ENCODE assay signal across 13 cellular contexts in genomic region chr2:184599875-184600227, GRCh38. TPM values are rescaled to one million over a fixed set of nuclear protein-coding genes. Genes with fewer than 3 reads are reported as not detected.
A peak's percentile ranks its signal among the peaks of the same experiment; 100 is the strongest.
DNase-seq lines count a peak whose midpoint lies in the region; ATAC-seq, FAIRE-seq and TF ChIP-seq lines count a peak whose summit lies in the region.
"Had no signal": no experiment of that assay in that cellular context is flagged by ENCODE, and none has a peak within 500 bp of the region (broad histone marks: within the 10 kb centered on the region; RNA-seq: fewer than 3 reads in every experiment).

No MANE protein-coding gene starts in this region.

- H3K9me3 ChIP-seq in K562 (replicated peaks; ENCODE audit: control insufficient read depth, insufficient read depth, low read depth, low read length): no peaks in the 10 kb centered on the region

- TF ChIP-seq POLR2A in NB4 (IDR thresholded peaks at IDR 0.05; ENCODE audit: extremely low read depth, insufficient read length) (no peak), K562 (conservative IDR thresholded peaks at IDR 0.05) (no peak)

- H3K9me1 ChIP-seq in K562 (ENCODE audit: control insufficient read depth, insufficient read depth, low read length): no peaks in the 10 kb centered on the region

- peak overlapping the region in 1 of 2 experiments; percentile 45; a peak in 1 of 4 replicates for H3K9ac ChIP-seq in K562 (ENCODE audit: insufficient read depth in 1 of 2, low read depth in 2 of 2, low read length in 2 of 2)

- in situ Hi-C loops in K562 (cut with MboI): no loop called here

- peaks cover 22 to 31% of the 10 kb centered on the region in 2 donors for H3K27me3 Mint-ChIP-seq in natural killer cell treated with Interleukin-12 subunit alpha and Interleukin-12 subunit beta and Interleukin-15 and Interleukin-18, amount 100 ng/mL, for 72 hours
- peaks cover 35% of the 10 kb centered on the region for H3K27me3 Mint-ChIP-seq in activated CD8-positive, alpha-beta T cell treated with anti-CD3 and anti-CD28 coated beads for 36 hours

- H2AFZ ChIP-seq in K562 (ENCODE audit: low read depth, low read length): no peak overlapping the region

- H3K36me3 Mint-ChIP-seq in natural killer cell treated with Interleukin-12 subunit alpha and Interleukin-12 subunit beta and Interleukin-15 and Interleukin-18, amount 100 ng/mL, for 72 hours: peaks cover 8% of the 10 kb centered on the region
- H3K36me3 Mint-ChIP-seq in activated naive CD4-positive, alpha-beta T cell treated with anti-CD3 and anti-CD28 coated beads, Interleukin-2, amount 50 U/mL, for 72 hours: peaks cover 8 to 15% of the 10 kb centered on the region in 2 donors
- H3K36me3 Mint-ChIP-seq in activated CD8-positive, alpha-beta T cell treated with anti-CD3 and anti-CD28 coated beads for 36 hours (ENCODE audit: low read depth): no peaks in the 10 kb centered on the region
- H3K36me3 Mint-ChIP-seq: CD4-positive, CD25-positive, alpha-beta regulatory T cell had no signal

- H3K4me3 Mint-ChIP-seq in natural killer cell treated with Interleukin-12 subunit alpha and Interleukin-12 subunit beta and Interleukin-15 and Interleukin-18, amount 100 ng/mL, for 72 hours: peak overlapping the region; percentile 63
- no peak overlapping the region for H3K4me3 Mint-ChIP-seq in activated CD8-positive, alpha-beta T cell treated with anti-CD3 and anti-CD28 coated beads for 36 hours

- peaks cover 0 to 8% of the 10 kb centered on the region in 2 experiments; a peak in 1 of 5 replicates for H3K4me1 ChIP-seq in K562 (replicated peaks in 1 of 2; ENCODE audit: control insufficient read depth in 2 of 2, insufficient read depth in 2 of 2, low read length in 2 of 2)

- intact Hi-C loops in K562 (cut with micrococcal nuclease): loop anchor here (10.0 kb wide), 1 partner anchor 395 kb away; no protein-coding TSS in a partner anchor
- intact Hi-C loops in activated CD8-positive, alpha-beta T cell treated with anti-CD3 and anti-CD28 coated beads for 36 hours (cut with micrococcal nuclease): no loop called here

- no peaks in the 10 kb centered on the region for H3K36me3 ChIP-seq in K562 (ENCODE audit: control insufficient read depth, insufficient read depth, low read length)

- no peak for TF ChIP-seq RAD21 in K562 (CRISPR knock-in tag; conservative IDR thresholded peaks at IDR 0.05 in 1 of 2, IDR thresholded peaks at IDR 0.05 in 1 of 2)

- no peaks in the 10 kb centered on the region for H3K27me3 ChIP-seq in K562 (ENCODE audit: control insufficient read depth in 2 of 2, insufficient read depth in 2 of 2, low read length in 2 of 2)

- CTCF ChIA-PET in K562 (lab: Yijun Ruan, JAX; ENCODE audit: low intra/inter-chr PET ratio): interaction anchor here (0.7 kb wide), 1 partner anchor 1950 kb away, joined by 3 read pairs; no protein-coding TSS in a partner anchor
- CTCF ChIA-PET in activated CD8-positive, alpha-beta T cell treated with anti-CD3 and anti-CD28 coated beads for 36 hours (lab: Charles Lee): no interaction called here

- ATAC-seq in K562 (peak; percentile 61), HG02840 (IDR thresholded peaks at IDR 0.05; ENCODE audit: low FRiP score, unreplicated experiment) (no peak), HG02610 (IDR thresholded peaks at IDR 0.05; ENCODE audit: unreplicated experiment) (no peak)
- ATAC-seq in natural killer cell treated with Interleukin-12 subunit alpha and Interleukin-12 subunit beta and Interleukin-15 and Interleukin-18, amount 100 ng/mL, for 72 hours: no peak
- no peak for ATAC-seq in activated naive CD4-positive, alpha-beta T cell treated with anti-CD3 and anti-CD28 coated beads, Interleukin-2, amount 50 U/mL, for 72 hours
- no peak for ATAC-seq in activated CD8-positive, alpha-beta T cell treated with anti-CD3 and anti-CD28 coated beads for 36 hours
- ATAC-seq: activated naive CD8-positive, alpha-beta T cell treated with anti-CD3 and anti-CD28 coated beads, Interleukin-2, amount 50 U/mL, for 24 hours had no signal

- DNase-seq in ELR (ENCODE audit: low read depth) (peak; percentile 68), NB4 (ENCODE audit: low read depth) (peak; percentile 76), K562 (ENCODE audit: extremely low read depth in 1 of 4, low spot score in 3 of 4) (no peak)
- no peak for DNase-seq in natural killer cell treated with Interleukin-12 subunit alpha and Interleukin-12 subunit beta and Interleukin-15 and Interleukin-18, amount 100 ng/mL, for 72 hours (ENCODE audit: low spot score)
- DNase-seq in activated naive CD4-positive, alpha-beta T cell treated with anti-CD3 and anti-CD28 coated beads, Interleukin-2, amount 50 U/mL, for 72 hours (ENCODE audit: low spot score in 2 of 2): no peak
- DNase-seq in activated CD8-positive, alpha-beta T cell treated with anti-CD3 and anti-CD28 coated beads for 36 hours: no peak
- DNase-seq: activated naive CD8-positive, alpha-beta T cell treated with anti-CD3 and anti-CD28 coated beads, Interleukin-2, amount 50 U/mL, for 24 hours; CD4-positive, CD25-positive, alpha-beta regulatory T cell; NCI-H1092 had no signal

- POLR2A ChIA-PET in K562 (lab: Yijun Ruan, JAX): no interaction called here
- POLR2A ChIA-PET in activated CD8-positive, alpha-beta T cell treated with anti-CD3 and anti-CD28 coated beads for 36 hours (lab: Charles Lee): no interaction called here

- no peaks in the 10 kb centered on the region for H4K20me1 ChIP-seq in K562 (replicated peaks; ENCODE audit: control insufficient read depth, insufficient read depth, low read length)

- TF ChIP-seq EP300 in K562 (IDR thresholded peaks at IDR 0.05; ENCODE audit: low read length): no peak

- WGBS in K562 (ENCODE audit: insufficient coverage, low coverage, missing lambda C conversion rate): 2% methylated on average over 2 of the region's 2 CpGs

- peaks cover 8% of the 10 kb centered on the region for H3K9me3 Mint-ChIP-seq in natural killer cell treated with Interleukin-12 subunit alpha and Interleukin-12 subunit beta and Interleukin-15 and Interleukin-18, amount 100 ng/mL, for 72 hours
- H3K9me3 Mint-ChIP-seq in activated naive CD4-positive, alpha-beta T cell treated with anti-CD3 and anti-CD28 coated beads, Interleukin-2, amount 50 U/mL, for 72 hours: no peaks in the 10 kb centered on the region
- no peaks in the 10 kb centered on the region for H3K9me3 Mint-ChIP-seq in activated CD8-positive, alpha-beta T cell treated with anti-CD3 and anti-CD28 coated beads for 36 hours
- H3K9me3 Mint-ChIP-seq: activated naive CD8-positive, alpha-beta T cell treated with anti-CD3 and anti-CD28 coated beads, Interleukin-2, amount 50 U/mL, for 24 hours had no signal

- no peak overlapping the region for H3K27ac Mint-ChIP-seq in natural killer cell treated with Interleukin-12 subunit alpha and Interleukin-12 subunit beta and Interleukin-15 and Interleukin-18, amount 100 ng/mL, for 72 hours
- no peak overlapping the region for H3K27ac Mint-ChIP-seq in activated naive CD4-positive, alpha-beta T cell treated with anti-CD3 and anti-CD28 coated beads, Interleukin-2, amount 50 U/mL, for 72 hours
- H3K27ac Mint-ChIP-seq in activated CD8-positive, alpha-beta T cell treated with anti-CD3 and anti-CD28 coated beads for 36 hours: no peak overlapping the region
- H3K27ac Mint-ChIP-seq: activated naive CD8-positive, alpha-beta T cell treated with anti-CD3 and anti-CD28 coated beads, Interleukin-2, amount 50 U/mL, for 24 hours; CD4-positive, CD25-positive, alpha-beta regulatory T cell had no signal

- H3K4me2 ChIP-seq in K562 (ENCODE audit: insufficient read depth, low read length): peak overlapping the region; percentile 27; the same call in 1 of the 2 replicates

- no peaks in the 10 kb centered on the region for H3K4me1 Mint-ChIP-seq in natural killer cell treated with Interleukin-12 subunit alpha and Interleukin-12 subunit beta and Interleukin-15 and Interleukin-18, amount 100 ng/mL, for 72 hours (ENCODE audit: low read depth in 2 of 2)
- H3K4me1 Mint-ChIP-seq in activated CD8-positive, alpha-beta T cell treated with anti-CD3 and anti-CD28 coated beads for 36 hours (ENCODE audit: low read depth): peaks cover 8% of the 10 kb centered on the region

- TF ChIP-seq CTCF in NB4 (IDR thresholded peaks at IDR 0.05; ENCODE audit: low read depth, low read length): no peak
- TF ChIP-seq CTCF in K562 (IDR thresholded peaks at IDR 0.05 in 2 of 3, conservative IDR thresholded peaks at IDR 0.05 in 1 of 3; ENCODE audit: insufficient read depth in 2 of 3, low read depth in 1 of 3, low read length in 3 of 3): no peak
- TF ChIP-seq CTCF in activated CD8-positive, alpha-beta T cell treated with anti-CD3 and anti-CD28 coated beads for 36 hours (IDR thresholded peaks at IDR 0.05): no peak

- H3K4me3 ChIP-seq in NB4 (ENCODE audit: low read depth, low read length) (peak overlapping the region; percentile 86), K562 (peak overlapping the region; percentile 36)

- H3K27ac ChIP-seq in K562 (ENCODE audit: extremely low read depth, low read depth, low read length): no peak overlapping the region; the same call in 2 of the 3 replicates
- H3K27ac ChIP-seq: RWPE1 had no signal

- BruUV-seq in K562 (replicated peaks; lab: Mats Ljungman, UMichigan): no TSS peak

- peaks cover 41% of the 10 kb centered on the region for H3K79me2 ChIP-seq in K562 (ENCODE audit: control insufficient read depth, insufficient read depth, low read length)

- no peak for FAIRE-seq in K562 (lab: Jason Lieb, UNC)
- FAIRE-seq: frontal cortex had no signal

RNA-seq across cellular contexts. Expression of gene ZNF804A, which starts 1.5 kb away (rescaled TPM):
- total RNA-seq in K562 (2011; cell fraction: chromatin; rRNA removed; ENCODE audit: low replicate concordance): 0.19 and 0.35 TPM in 2 replicates
- total RNA-seq in K562 (2011; cell fraction: nucleolus; rRNA removed): 0.39 and 0.50 TPM in 2 replicates
- total RNA-seq in K562 (2011; cell fraction: nucleoplasm; rRNA removed): 0.15 and 0.29 TPM in 2 replicates
- 0.65 and 0.95 TPM in 2 replicates for total RNA-seq in K562 (2014; rRNA removed)
- 0.54 and 0.73 TPM in 2 replicates for total RNA-seq in K562 (2014; rRNA removed; fragmentation: Illumina TruSeq; extraction: Trizol)
- total RNA-seq in K562 (2015; rRNA removed; fragmentation: Illumina TruSeq; extraction: Trizol): 0.87 and 1.2 TPM in 2 replicates
- total RNA-seq in K562 (2021): 0.47 and 0.73 TPM in 2 replicates
- 0.01 TPM in 1 of 2 replicates, not detected in the other for polyA plus RNA-seq in K562 (2011; rRNA removed)
- polyA plus RNA-seq in K562 (2011; cell fraction: cytosol; rRNA removed): 0.01 TPM in 1 of 2 replicates, not detected in the other
- polyA plus RNA-seq in K562 (2011; cell fraction: nucleus; rRNA removed): 0.06 TPM in 1 of 2 replicates, not detected in the other
- polyA plus RNA-seq in K562 (2012): 0.51 and 0.55 TPM in 2 replicates
- polyA plus RNA-seq in K562 (2014; fragmentation: Illumina TruSeq; extraction: Trizol): 0.64 and 0.98 TPM in 2 replicates
- polyA plus RNA-seq in K562 (2014; fragmentation: Nextera tagmentation; extraction: Ambion mirVana): under 1 TPM; 0.46 to 0.49 TPM
- 0.44 and 0.81 TPM in 2 replicates for polyA plus RNA-seq in K562 (2014; rRNA removed)
- polyA minus RNA-seq in K562 (2011; rRNA and poly(A)+ RNA removed): not detected in 2 replicates
- polyA minus RNA-seq in K562 (2011; cell fraction: cytosol; rRNA and poly(A)+ RNA removed): not detected in 2 replicates
- 0.13 TPM in 1 of 2 replicates, not detected in the other for polyA minus RNA-seq in K562 (2011; cell fraction: nucleus; rRNA and poly(A)+ RNA removed)
- under 1 TPM in 1 of 2 donors, not detected in 1; 0.08 TPM for total RNA-seq in natural killer cell treated with Interleukin-12 subunit alpha and Interleukin-12 subunit beta and Interleukin-15 and Interleukin-18, amount 100 ng/mL, for 72 hours
- total RNA-seq in activated naive CD4-positive, alpha-beta T cell treated with anti-CD3 and anti-CD28 coated beads, Interleukin-2, amount 50 U/mL, for 72 hours: not detected
- total RNA-seq in activated CD8-positive, alpha-beta T cell treated with anti-CD3 and anti-CD28 coated beads for 36 hours: not detected
- total RNA-seq: CD4-positive, CD25-positive, alpha-beta regulatory T cell had no signal
- polyA plus RNA-seq: CD4-positive, CD25-positive, alpha-beta regulatory T cell had no signal

Comparison
In these comparisons a context has a peak if more than half of its experiments do, and no peak if none do; other contexts are left out.
1. DNase-seq: peak in ELR (single experiment) and NB4 (single experiment); none in K562 (0 of 4), natural killer cell treated with Interleukin-12 subunit alpha and Interleukin-12 subunit beta and Interleukin-15 and Interleukin-18, amount 100 ng/mL, for 72 hours (single experiment), activated naive CD4-positive, alpha-beta T cell treated with anti-CD3 and anti-CD28 coated beads, Interleukin-2, amount 50 U/mL, for 72 hours (0 of 2) and activated CD8-positive, alpha-beta T cell treated with anti-CD3 and anti-CD28 coated beads for 36 hours (single experiment).